In the genomic region with DNA sequence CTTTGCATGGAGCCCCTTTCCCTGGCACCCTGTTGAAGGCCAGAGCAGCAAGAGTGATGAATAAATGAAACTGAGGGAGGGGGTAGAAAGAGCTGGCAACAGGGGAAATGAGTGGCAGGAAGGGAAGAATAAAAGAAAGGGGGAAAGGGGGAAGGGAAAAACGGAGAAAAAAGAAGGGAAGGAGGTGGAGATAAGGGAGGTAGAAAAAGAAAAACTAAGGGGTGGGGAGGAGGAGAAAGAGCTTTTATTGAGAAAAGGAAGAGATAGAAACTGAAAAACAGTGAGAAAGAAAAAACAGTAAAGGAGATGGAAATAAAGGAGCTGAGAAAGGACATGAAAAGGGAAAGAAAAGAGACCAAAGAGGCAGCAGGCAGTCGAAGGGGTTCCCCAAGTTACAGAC, we compare ENCODE assay signal across 1 cellular context.
TF ChIP-seq lines count a peak whose summit lies in the region.

No MANE protein-coding gene starts in this region.

TF ChIP-seq in H1, 55 proteins besides CTCF, POLR2A, EP300 and RAD21:
- TF ChIP-seq EZH2 (IDR thresholded peaks at IDR 0.05; ENCODE audit: low read depth, low read length, severe bottlenecking) (no peak), TEAD4 (IDR thresholded peaks at IDR 0.05; ENCODE audit: low read depth, low read length) (no peak), TBP (IDR thresholded peaks at IDR 0.05; ENCODE audit: low read depth, low read length) (no peak), HDAC6 (IDR thresholded peaks at IDR 0.05; ENCODE audit: low read depth, low read length) (no peak), FOSL1 (IDR thresholded peaks at IDR 0.05; ENCODE audit: insufficient read depth, low read depth, low read length) (no peak), KDM5A (IDR thresholded peaks at IDR 0.05; ENCODE audit: low read length) (no peak), BCL11A (IDR thresholded peaks at IDR 0.05; ENCODE audit: low read depth in 2 of 2, low read length in 2 of 2) (no peak), CHD7 (IDR thresholded peaks at IDR 0.05; ENCODE audit: insufficient replicate concordance, low read length) (no peak), SP4 (IDR thresholded peaks at IDR 0.05; ENCODE audit: low read length) (no peak), POLR2AphosphoS5 (IDR thresholded peaks at IDR 0.05; ENCODE audit: low read depth, low read length) (no peak), SIN3A (conservative IDR thresholded peaks at IDR 0.05 in 1 of 2, IDR thresholded peaks at IDR 0.05 in 1 of 2; ENCODE audit: low read depth in 1 of 2, low read length in 2 of 2) (no peak), RFX5 (IDR thresholded peaks at IDR 0.05; ENCODE audit: borderline replicate concordance, low read depth, low read length) (no peak)
